In the genomic region with DNA sequence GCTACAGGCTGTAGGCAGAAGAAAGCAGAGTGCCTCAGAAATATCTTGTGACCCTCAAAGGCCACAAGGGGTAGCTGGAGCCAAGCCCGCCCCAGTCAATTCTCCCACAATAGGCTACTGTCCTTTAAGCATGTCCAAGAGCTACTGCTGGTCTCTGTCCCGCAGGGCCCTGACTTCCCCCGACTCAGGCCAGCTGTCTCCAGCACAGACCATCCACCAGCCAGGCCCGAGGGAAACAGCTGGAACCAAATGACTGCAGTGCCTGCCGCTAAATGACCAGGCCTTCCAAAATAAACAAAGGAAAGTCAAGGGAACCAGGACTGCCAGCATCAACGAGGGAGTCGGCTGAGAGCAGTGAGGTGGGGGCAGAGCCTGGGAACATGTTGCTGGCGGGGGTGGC, we compare ENCODE assay signal across 13 cellular contexts. TPM values are rescaled to one million over a fixed set of nuclear protein-coding genes. Genes with fewer than 3 reads are reported as not detected.
DNase-seq lines count a peak whose midpoint lies in the region; ATAC-seq and TF ChIP-seq lines count a peak whose summit lies in the region.
"Had no signal": no experiment of that assay in that cellular context is flagged by ENCODE, and none has a peak within 500 bp of the region (broad histone marks: within the 10 kb centered on the region; RNA-seq: fewer than 3 reads in every experiment).

No MANE protein-coding gene starts in this region.

- H3K27me3 ChIP-seq in H7 (ENCODE audit: control insufficient read depth, insufficient read depth, low read length) (no peaks in the 10 kb centered on the region), colonic mucosa (no peaks in the 10 kb centered on the region)
- H3K27me3 ChIP-seq: Peyer's patch had no signal

- H3K9me3 ChIP-seq in colonic mucosa: no peaks in the 10 kb centered on the region
- H3K9me3 ChIP-seq: Peyer's patch, psoas muscle had no signal

- intact Hi-C loops in sciatic nerve (cut with DNase I): no loop called here
- intact Hi-C loops in colonic mucosa (cut with DNase I): loop anchor here (5.0 kb wide), 1 partner anchor 77 kb away; no protein-coding TSS in a partner anchor

- no peaks in the 10 kb centered on the region for H3K36me3 ChIP-seq in H7 (replicated peaks; ENCODE audit: control insufficient read depth, insufficient read depth, low read length)
- no peaks in the 10 kb centered on the region for H3K36me3 ChIP-seq in colonic mucosa
- H3K36me3 ChIP-seq: Peyer's patch had no signal

- peak overlapping the region in 1 of 2 donors; percentile 37 for H3K9ac ChIP-seq in colonic mucosa (ENCODE audit: low read depth in 2 of 2, low read length in 2 of 2)

- TF ChIP-seq CTCF in cardiac fibroblast (IDR thresholded peaks at IDR 0.05; ENCODE audit: low read depth, low read length): no peak
- no peak for TF ChIP-seq CTCF in colonic mucosa (IDR thresholded peaks at IDR 0.05)

- no peaks in the 10 kb centered on the region for H3K4me1 ChIP-seq in colonic mucosa

- no peak overlapping the region for H3K27ac ChIP-seq in colonic mucosa
- H3K27ac ChIP-seq: psoas muscle had no signal

- peak; percentile 54 for DNase-seq in H7
- DNase-seq in cardiac fibroblast (ENCODE audit: low read depth in 2 of 2): peak; percentile 55 to 57
- DNase-seq in iPS-NIHi11 (ENCODE audit: low spot score): peak; percentile 41
- peak; percentile 65 for DNase-seq in sciatic nerve (ENCODE audit: low spot score)
- no peak for DNase-seq in NCI-H510A treated with DMSO at 0.1 percent for 48 hours (lab: John Stamatoyannopoulos, UW)
- no peak for DNase-seq in NCI-H1930 (lab: John Stamatoyannopoulos, UW)
- DNase-seq in colonic mucosa: no peak
- DNase-seq: activated CD4-positive, alpha-beta T cell treated with anti-CD3 and anti-CD28 coated beads, Interleukin-2, amount 10 ng/mL, durations not matched to agents 24 days and 14 days; DMS153; NCI-H1436 had no signal

- ATAC-seq in sciatic nerve (peak; percentile 70), HG03457 (IDR thresholded peaks at IDR 0.05; ENCODE audit: unreplicated experiment) (no peak)
- ATAC-seq: psoas muscle had no signal

- H3K4me3 ChIP-seq in H7 (ENCODE audit: insufficient read depth, low read depth, low read length): no peak overlapping the region
- H3K4me3 ChIP-seq in cardiac fibroblast (replicated peaks in 1 of 2; ENCODE audit: low read depth in 2 of 2, low read length in 2 of 2): no peak overlapping the region
- H3K4me3 ChIP-seq in colonic mucosa: no peak overlapping the region
- H3K4me3 ChIP-seq: Peyer's patch, psoas muscle had no signal

RNA-seq across cellular contexts. Expression of a gene that starts 36.7 kb away (rescaled TPM):
- 65.5 and 76.3 TPM in 2 replicates for total RNA-seq in H7 (2014; rRNA removed; shearing (Covaris generic))
- total RNA-seq in sciatic nerve (90.5 TPM), colonic mucosa (10 to 100 TPM; 44.0 to 54.8 TPM)

Comparison
In these comparisons a context has a peak if more than half of its experiments do, and no peak if none do; other contexts are left out.
1. DNase-seq: peak in H7 (single experiment), cardiac fibroblast (2 of 2), iPS-NIHi11 (single experiment) and sciatic nerve (single experiment); none in NCI-H510A treated with DMSO at 0.1 percent for 48 hours (single experiment), NCI-H1930 (0 of 2) and colonic mucosa (single experiment).